8 cellular contexts compared by ENCODE assay signal in genomic region chr3:152595975-152596832, GRCh38.
DNase-seq lines count a peak whose midpoint lies in the region; ATAC-seq, FAIRE-seq and TF ChIP-seq lines count a peak whose summit lies in the region.

No MANE protein-coding gene starts in this region.

- H3K79me2 ChIP-seq in astrocyte (ENCODE audit: insufficient read depth, low read length): no peaks in the 10 kb centered on the region

- no peaks in the 10 kb centered on the region for H3K36me3 Mint-ChIP-seq in astrocyte (ENCODE audit: low read depth, unreplicated experiment)

- peak; percentile 99 for ATAC-seq in GM21717 (IDR thresholded peaks at IDR 0.05; ENCODE audit: unreplicated experiment)

- H3K4me1 ChIP-seq in HUES6 (ENCODE audit: control insufficient read depth, insufficient read depth, low read length) (peaks cover 9% of the 10 kb centered on the region; the same call in 1 of the 2 replicates), astrocyte (ENCODE audit: insufficient read depth, low read length) (peaks cover 10% of the 10 kb centered on the region), subcutaneous abdominal adipose tissue (ENCODE audit: control insufficient read depth in 5 of 5, insufficient read depth in 5 of 5, low read length in 5 of 5) (peaks cover 0 to 15% (median 11%) of the 10 kb centered on the region in 5 donors)

- H3K4me3 ChIP-seq in HUES6 (ENCODE audit: low read depth, low read length): no peak overlapping the region
- H3K4me3 ChIP-seq in astrocyte (ENCODE audit: insufficient read depth, low read depth, low read length): no peak overlapping the region
- peak overlapping the region; percentile 5 to 63 (median 36) for H3K4me3 ChIP-seq in subcutaneous abdominal adipose tissue (ENCODE audit: low read depth in 1 of 5, low read length in 5 of 5)

- H3K4me2 ChIP-seq in astrocyte (ENCODE audit: low read length): peak overlapping the region; percentile 80

- H3K9me3 Mint-ChIP-seq in astrocyte (ENCODE audit: unreplicated experiment): peaks cover 2% of the 10 kb centered on the region

- H3K4me1 Mint-ChIP-seq in astrocyte (ENCODE audit: low read depth, unreplicated experiment): peaks cover 10% of the 10 kb centered on the region

- no peaks in the 10 kb centered on the region for H3K27me3 ChIP-seq in HUES6 (ENCODE audit: control insufficient read depth, insufficient read depth, low read length)
- H3K27me3 ChIP-seq in astrocyte (ENCODE audit: insufficient read depth, low read length): no peaks in the 10 kb centered on the region
- H3K27me3 ChIP-seq in subcutaneous abdominal adipose tissue (ENCODE audit: control insufficient read depth in 5 of 5, insufficient read depth in 4 of 5, low read length in 5 of 5): no peaks in the 10 kb centered on the region

- no peak overlapping the region for H3K27ac Mint-ChIP-seq in astrocyte (ENCODE audit: unreplicated experiment)

- POLR2A ChIA-PET in HEK293T (lab: Yijun Ruan, JAX): no interaction called here

- H3K9me3 ChIP-seq in HUES6 (ENCODE audit: control insufficient read depth, insufficient read depth, low read depth, low read length): 0 out of 2 replicates have a peak, but pooled peaks cover 6% of the 10 kb centered on the region
- H3K9me3 ChIP-seq in astrocyte (ENCODE audit: insufficient read depth, low read depth, low read length): no peaks in the 10 kb centered on the region
- H3K9me3 ChIP-seq in subcutaneous abdominal adipose tissue (ENCODE audit: control insufficient read depth in 5 of 5, low read length in 5 of 5): no peaks in the 10 kb centered on the region

- H3K9ac ChIP-seq in HUES6 (ENCODE audit: low read length) (no peak overlapping the region), astrocyte (ENCODE audit: low read length) (no peak overlapping the region), subcutaneous abdominal adipose tissue (ENCODE audit: low read length in 5 of 5) (peak overlapping the region in 1 of 5 donors; percentile 36)

- H3K36me3 ChIP-seq in HUES6 (ENCODE audit: control insufficient read depth, insufficient read depth, low read length) (no peaks in the 10 kb centered on the region), astrocyte (ENCODE audit: insufficient read depth, low read length) (no peaks in the 10 kb centered on the region), subcutaneous abdominal adipose tissue (ENCODE audit: control insufficient read depth in 5 of 5, insufficient read depth in 5 of 5, low read length in 5 of 5) (no peaks in the 10 kb centered on the region)

- TF ChIP-seq CTCF in astrocyte (IDR thresholded peaks at IDR 0.05; ENCODE audit: insufficient read depth, low read depth, low read length): no peak

- no peak overlapping the region for H3K4me3 Mint-ChIP-seq in astrocyte (ENCODE audit: unreplicated experiment)

- no peaks in the 10 kb centered on the region for H3K27me3 Mint-ChIP-seq in astrocyte (ENCODE audit: low read depth, unreplicated experiment)

- DNase-seq in GM04504 (ENCODE audit: low read depth): peak; percentile 56
- DNase-seq in astrocyte (ENCODE audit: low read depth): peak; percentile 89
- DNase-seq in inferior parietal cortex (ENCODE audit: extremely low spot score): peak; percentile 64
- DNase-seq in HEK293T (ENCODE audit: extremely low spot score): no peak
- no peak for DNase-seq in NCI-H1436 treated with DMSO at 0.1 percent for 48 hours (lab: John Stamatoyannopoulos, UW)

- CTCF ChIA-PET in HEK293T (lab: Yijun Ruan, JAX): interaction anchor here (1.1 kb wide), 1 partner anchor 22 kb away, joined by 4 read pairs; no protein-coding TSS in a partner anchor

- FAIRE-seq in astrocyte (lab: Jason Lieb, UNC): no peak

- no peaks in the 10 kb centered on the region for H4K20me1 ChIP-seq in astrocyte (ENCODE audit: insufficient read depth, low read length)

- H3K27ac ChIP-seq in HUES6 (ENCODE audit: low read depth, low read length) (peak overlapping the region; percentile 32; the same call in 1 of the 2 replicates), astrocyte (ENCODE audit: low read depth, low read length) (no peak overlapping the region), subcutaneous abdominal adipose tissue (ENCODE audit: low read depth, low read length) (peak overlapping the region; percentile 75)

- peak overlapping the region; percentile 42 for H2AFZ ChIP-seq in astrocyte (ENCODE audit: low read depth, low read length)

TF ChIP-seq in HEK293T, 16 proteins besides CTCF, POLR2A, EP300 and RAD21:
- TF ChIP-seq SUZ12 (IDR thresholded peaks at IDR 0.05) (no peak), TARDBP (IDR thresholded peaks at IDR 0.05) (no peak), ELF4 (IDR thresholded peaks at IDR 0.05) (no peak), BHLHE40 (IDR thresholded peaks at IDR 0.05; ENCODE audit: borderline replicate concordance) (no peak)

Comparison
In these comparisons a context has a peak if more than half of its experiments do, and no peak if none do; other contexts are left out.
1. DNase-seq: peak in GM04504 (single experiment), astrocyte (single experiment) and inferior parietal cortex (single experiment); none in HEK293T (single experiment) and NCI-H1436 treated with DMSO at 0.1 percent for 48 hours (single experiment).
2. H3K4me3 ChIP-seq: peak in subcutaneous abdominal adipose tissue (5 of 5); none in HUES6 (single experiment) and astrocyte (single experiment).